14 cellular contexts compared by ENCODE assay signal in the genomic region with DNA sequence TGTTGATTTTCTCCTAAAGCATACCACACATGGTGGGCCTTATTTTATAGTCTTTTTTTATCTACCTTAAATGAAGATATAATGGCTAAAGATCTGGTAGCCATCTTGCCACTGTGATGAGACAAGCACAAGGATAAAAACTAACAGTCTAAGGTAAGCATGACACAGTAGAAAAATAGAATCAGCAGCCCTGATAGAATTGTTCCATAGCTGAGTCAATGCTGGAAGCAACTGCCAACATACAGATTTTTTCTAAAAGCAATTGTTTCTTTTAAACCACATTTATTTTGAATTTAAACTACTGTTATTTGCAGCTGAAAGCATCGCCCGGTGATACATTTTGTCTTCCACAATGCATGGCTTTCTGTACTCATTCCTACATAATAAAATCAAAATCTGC.
A peak's percentile ranks its signal among the peaks of the same experiment; 100 is the strongest.
DNase-seq lines count a peak whose midpoint lies in the region; ATAC-seq, FAIRE-seq and TF ChIP-seq lines count a peak whose summit lies in the region.
"Had no signal": no experiment of that assay in that cellular context is flagged by ENCODE, and none has a peak within 500 bp of the region (broad histone marks: within the 10 kb centered on the region; RNA-seq: fewer than 3 reads in every experiment).

No MANE protein-coding gene starts in this region.

- no peak overlapping the region for H3K14ac ChIP-seq in H1 (ENCODE audit: insufficient read length)

- H3K36me3 ChIP-seq in HAP-1 (replicated peaks) = no peaks in the 10 kb centered on the region
- H3K36me3 ChIP-seq in astrocyte (ENCODE audit: insufficient read depth, low read length) = no peaks in the 10 kb centered on the region
- no peaks in the 10 kb centered on the region for H3K36me3 ChIP-seq in H1 (ENCODE audit: control insufficient read depth in 2 of 4, insufficient read depth in 4 of 4, low read length in 3 of 4)
- no peaks in the 10 kb centered on the region for H3K36me3 ChIP-seq in iPS-20b (ENCODE audit: insufficient read depth, low read depth, low read length)
- H3K36me3 ChIP-seq: BLaER1 treated with 17β-estradiol and CSF1 and Interleukin-3, amounts not matched to agents 10 nM and 100 nM had no signal

- DNase-seq in HAP-1 (ENCODE audit: low spot score in 2 of 2) (peak; percentile 18 to 40), astrocyte (ENCODE audit: low read depth) (peak; percentile 49), H1 (ENCODE audit: low read depth in 1 of 2, low spot score in 2 of 2) (no peak), NCI-H2107 (lab: John Stamatoyannopoulos, UW) (no peak), NCI-H1048 (lab: John Stamatoyannopoulos, UW) (no peak), natural killer cell (no peak)
- DNase-seq: ACHN; CD4-positive, CD25-positive, alpha-beta regulatory T cell; DMS53; GF-D8 had no signal

- FAIRE-seq in astrocyte (lab: Jason Lieb, UNC) (no peak), H1 (lab: Jason Lieb, UNC) (no peak)
- FAIRE-seq: HepG2 had no signal

- H3K4me3 Mint-ChIP-seq in astrocyte (ENCODE audit: unreplicated experiment) (no peak overlapping the region), natural killer cell (no peak overlapping the region)
- H3K4me3 Mint-ChIP-seq: CD4-positive, CD25-positive, alpha-beta regulatory T cell had no signal

- H3K9me3 ChIP-seq in HAP-1 = no peaks in the 10 kb centered on the region
- no peaks in the 10 kb centered on the region for H3K9me3 ChIP-seq in astrocyte (ENCODE audit: insufficient read depth, low read depth, low read length)
- 0 out of 4 replicates have a peak, but pooled peaks cover 0 to 2% of the 10 kb centered on the region in 2 experiments for H3K9me3 ChIP-seq in H1 (ENCODE audit: insufficient read depth in 2 of 2, low read depth in 1 of 2, low read length in 1 of 2)
- H3K9me3 ChIP-seq in iPS-20b (ENCODE audit: insufficient read depth, low read depth, low read length) = no peaks in the 10 kb centered on the region

- 36% methylated on average over 2 of the region's 2 CpGs; no CpG with 5 or more reads in 1 of the 2 experiments for WGBS in H1 (ENCODE audit: extremely low coverage in 1 of 2, insufficient coverage in 1 of 2, insufficient read length in 1 of 2, insufficient replicate concordance in 2 of 2, low coverage in 1 of 2, low lambda C conversion rate in 2 of 2, missing lambda C conversion rate in 1 of 2), 2 experiments

- H2BK12ac ChIP-seq in H1 (ENCODE audit: low read depth, low read length) = no peak overlapping the region

- POLR2A ChIA-PET in H1 (lab: Charles Lee; ENCODE audit: partially characterized antibody) = no interaction called here

- H3K27me3 Mint-ChIP-seq in astrocyte (ENCODE audit: low read depth, unreplicated experiment) = no peaks in the 10 kb centered on the region
- no peaks in the 10 kb centered on the region for H3K27me3 Mint-ChIP-seq in natural killer cell (ENCODE audit: low read depth in 2 of 2)
- H3K27me3 Mint-ChIP-seq: CD4-positive, CD25-positive, alpha-beta regulatory T cell had no signal

- H3K27ac ChIP-seq in astrocyte (ENCODE audit: low read depth, low read length) (no peak overlapping the region), H1 (ENCODE audit: low read depth, low read length) (no peak overlapping the region), iPS-20b (ENCODE audit: low read length) (no peak overlapping the region)
- H3K27ac ChIP-seq: BLaER1 treated with 17β-estradiol and CSF1 and Interleukin-3, amounts not matched to agents 10 nM and 100 nM had no signal

- H3K4me2 ChIP-seq in astrocyte (ENCODE audit: low read length) (no peak overlapping the region), H1 (ENCODE audit: insufficient read depth in 1 of 2, low read depth in 2 of 2, low read length in 2 of 2) (no peak overlapping the region)
- H3K4me2 ChIP-seq: BLaER1 treated with 17β-estradiol and CSF1 and Interleukin-3, amounts not matched to agents 10 nM and 100 nM had no signal

- H3K23me2 ChIP-seq in H1 (ENCODE audit: low read depth, low read length) = no peaks in the 10 kb centered on the region

- H3K4me1 ChIP-seq in HAP-1 = peaks cover 9% of the 10 kb centered on the region
- H3K4me1 ChIP-seq in astrocyte (ENCODE audit: insufficient read depth, low read length) = no peaks in the 10 kb centered on the region
- peaks cover 0 to 4% (median under 1%) of the 10 kb centered on the region in 4 experiments; a peak in 1 of 7 replicates for H3K4me1 ChIP-seq in H1 (replicated peaks in 1 of 4; ENCODE audit: control insufficient read depth in 3 of 4, insufficient read depth in 4 of 4, low read length in 3 of 4)
- H3K4me1 ChIP-seq in iPS-20b (ENCODE audit: insufficient read depth, low read length) = peaks cover 25% of the 10 kb centered on the region; the same call in 1 of the 2 replicates
- H3K4me1 ChIP-seq: BLaER1 treated with 17β-estradiol and CSF1 and Interleukin-3, amounts not matched to agents 10 nM and 100 nM had no signal

- H4K20me1 ChIP-seq in astrocyte (ENCODE audit: insufficient read depth, low read length) = no peaks in the 10 kb centered on the region
- no peaks in the 10 kb centered on the region for H4K20me1 ChIP-seq in H1 (replicated peaks in 1 of 2; ENCODE audit: control insufficient read depth in 1 of 2, insufficient read depth in 2 of 2, low read length in 2 of 2)
- H4K20me1 ChIP-seq: BLaER1 treated with 17β-estradiol and CSF1 and Interleukin-3, amounts not matched to agents 10 nM and 100 nM had no signal

- intact Hi-C loops in natural killer cell (cut with micrococcal nuclease) = no loop called here

- H3K27me3 ChIP-seq in HAP-1 (ENCODE audit: low read depth) = no peaks in the 10 kb centered on the region
- no peaks in the 10 kb centered on the region for H3K27me3 ChIP-seq in astrocyte (ENCODE audit: insufficient read depth, low read length)
- no peaks in the 10 kb centered on the region for H3K27me3 ChIP-seq in H1 (replicated peaks in 1 of 4; ENCODE audit: control insufficient read depth in 3 of 4, extremely low read depth in 1 of 4, insufficient read depth in 3 of 4, low read length in 3 of 4)
- no peaks in the 10 kb centered on the region for H3K27me3 ChIP-seq in iPS-20b (ENCODE audit: insufficient read depth, low read length)
- H3K27me3 ChIP-seq: BLaER1 treated with 17β-estradiol and CSF1 and Interleukin-3, amounts not matched to agents 10 nM and 100 nM had no signal

- no peak overlapping the region for H4K8ac ChIP-seq in H1 (ENCODE audit: extremely low read depth, insufficient read depth, low read length)

- H3K56ac ChIP-seq in H1 (replicated peaks; ENCODE audit: insufficient read length, low read depth, low read length) = no peak overlapping the region

- no peak overlapping the region for H4K91ac ChIP-seq in H1 (replicated peaks; ENCODE audit: insufficient read length, low read length)

- H3K4me1 Mint-ChIP-seq in astrocyte (ENCODE audit: low read depth, unreplicated experiment) = no peaks in the 10 kb centered on the region
- H3K4me1 Mint-ChIP-seq in natural killer cell = no peaks in the 10 kb centered on the region
- H3K4me1 Mint-ChIP-seq: CD4-positive, CD25-positive, alpha-beta regulatory T cell had no signal

- no peak for TF ChIP-seq POLR2A in H1 (IDR thresholded peaks at IDR 0.05; ENCODE audit: control extremely low read depth in 1 of 2, low read depth in 2 of 2, low read length in 2 of 2)

- TF ChIP-seq CTCF in astrocyte (IDR thresholded peaks at IDR 0.05; ENCODE audit: insufficient read depth, low read depth, low read length) (no peak), H1 (IDR thresholded peaks at IDR 0.05; ENCODE audit: control extremely low read depth in 1 of 3, insufficient read depth in 1 of 3, low read depth in 1 of 3, low read length in 3 of 3) (no peak), natural killer cell (IDR thresholded peaks at IDR 0.05) (no peak)

- H3K36me3 Mint-ChIP-seq in astrocyte (ENCODE audit: low read depth, unreplicated experiment) (no peaks in the 10 kb centered on the region), natural killer cell (peaks cover 9% of the 10 kb centered on the region)
- H3K36me3 Mint-ChIP-seq: CD4-positive, CD25-positive, alpha-beta regulatory T cell had no signal

- no peak overlapping the region for H3K9ac ChIP-seq in astrocyte (ENCODE audit: low read length)
- no peak overlapping the region for H3K9ac ChIP-seq in H1 (replicated peaks in 1 of 4; ENCODE audit: extremely low read depth in 1 of 4, low read depth in 3 of 4, low read length in 3 of 4)
- H3K9ac ChIP-seq in iPS-20b (ENCODE audit: low read depth, low read length) = no peak overlapping the region
- H3K9ac ChIP-seq: BLaER1 treated with 17β-estradiol and CSF1 and Interleukin-3, amounts not matched to agents 10 nM and 100 nM had no signal

- H2BK120ac ChIP-seq in H1 (replicated peaks; ENCODE audit: low read depth, low read length) = no peak overlapping the region

- no peak overlapping the region for H2BK15ac ChIP-seq in H1 (ENCODE audit: low read length)

- no peak overlapping the region for H2AK5ac ChIP-seq in H1 (ENCODE audit: low read depth, low read length)

- no peak for TF ChIP-seq RAD21 in H1 (IDR thresholded peaks at IDR 0.05 in 1 of 2, conservative IDR thresholded peaks at IDR 0.05 in 1 of 2; ENCODE audit: low read depth in 2 of 2, low read length in 2 of 2)

- H3K79me1 ChIP-seq in H1 (ENCODE audit: low read depth, low read length) = no peaks in the 10 kb centered on the region

- H2AFZ ChIP-seq in astrocyte (ENCODE audit: low read depth, low read length) = no peak overlapping the region
- no peak overlapping the region for H2AFZ ChIP-seq in H1 (ENCODE audit: low read length)

- H2BK20ac ChIP-seq in H1 (ENCODE audit: low read length) = no peak overlapping the region

- CTCF ChIA-PET in H1 (lab: Charles Lee; ENCODE audit: partially characterized antibody) = no interaction called here

- in situ Hi-C loops in HAP-1 (cut with MboI; ENCODE audit: low sequenced_read_pairs) = no loop called here

- no peak overlapping the region for H2BK5ac ChIP-seq in H1 (ENCODE audit: low read depth, low read length)

- no peak overlapping the region for H3K23ac ChIP-seq in H1 (ENCODE audit: insufficient read length)

- no peak overlapping the region for H3K4ac ChIP-seq in H1 (replicated peaks; ENCODE audit: insufficient read length, low read depth, low read length)

- TF ChIP-seq EP300 in H1 (IDR thresholded peaks at IDR 0.05; ENCODE audit: borderline replicate concordance in 1 of 2, low read depth in 2 of 2, low read length in 2 of 2) = no peak

- ATAC-seq in GM19397 (IDR thresholded peaks at IDR 0.05; ENCODE audit: unreplicated experiment) = no peak
- ATAC-seq in natural killer cell = no peak
- ATAC-seq: HepG2 had no signal

- no peaks in the 10 kb centered on the region for H3K9me3 Mint-ChIP-seq in astrocyte (ENCODE audit: unreplicated experiment)
- peaks cover 9 to 22% of the 10 kb centered on the region in 2 donors for H3K9me3 Mint-ChIP-seq in natural killer cell

- no peaks in the 10 kb centered on the region for H3K79me2 ChIP-seq in astrocyte (ENCODE audit: insufficient read depth, low read length)
- no peaks in the 10 kb centered on the region for H3K79me2 ChIP-seq in H1 (ENCODE audit: control insufficient read depth in 1 of 2, insufficient read depth in 2 of 2, low read length in 2 of 2)

- peak overlapping the region; percentile 26 for H4K5ac ChIP-seq in H1 (ENCODE audit: insufficient read length, low read depth, low read length)

- H3K4me3 ChIP-seq in HAP-1 (no peak overlapping the region), astrocyte (ENCODE audit: insufficient read depth, low read depth, low read length) (no peak overlapping the region), H1 (ENCODE audit: extremely low read depth in 1 of 4, insufficient read depth in 2 of 4, low read depth in 3 of 4, low read length in 4 of 4) (peak overlapping the region in 1 of 4 experiments; percentile 10; a peak in 1 of 8 replicates), iPS-20b (ENCODE audit: low read length) (peak overlapping the region; percentile 9; the same call in 1 of the 2 replicates)
- H3K4me3 ChIP-seq: BLaER1 treated with 17β-estradiol and CSF1 and Interleukin-3, amounts not matched to agents 10 nM and 100 nM had no signal

- H3K18ac ChIP-seq in H1 (ENCODE audit: extremely low read depth, low read length) = no peak overlapping the region

- no peak overlapping the region for H3K27ac Mint-ChIP-seq in astrocyte (ENCODE audit: unreplicated experiment)
- no peak overlapping the region for H3K27ac Mint-ChIP-seq in natural killer cell
- H3K27ac Mint-ChIP-seq: CD4-positive, CD25-positive, alpha-beta regulatory T cell had no signal

Comparison
In these comparisons a context has a peak if more than half of its experiments do, and no peak if none do; other contexts are left out.
1. DNase-seq: peak in HAP-1 (2 of 2) and astrocyte (single experiment); none in H1 (0 of 2), NCI-H2107 (single experiment), NCI-H1048 (single experiment) and natural killer cell (single experiment).